ENCODE assay signal across 8 cellular contexts in genomic region chr1:25431495-25432363, GRCh38. TPM values are rescaled to one million over a fixed set of nuclear protein-coding genes. Genes with fewer than 3 reads are reported as not detected.
DNase-seq lines count a peak whose midpoint lies in the region; ATAC-seq and TF ChIP-seq lines count a peak whose summit lies in the region.

No MANE protein-coding gene starts in this region.

- peaks cover 60% of the 10 kb centered on the region for H3K79me2 ChIP-seq in SK-N-SH (ENCODE audit: insufficient read depth)

- peak overlapping the region; percentile 79 for H3K4me2 ChIP-seq in SK-N-SH

- peaks cover 41% of the 10 kb centered on the region for H4K20me1 ChIP-seq in SK-N-SH (ENCODE audit: insufficient read depth)

- TF ChIP-seq EP300 in SK-N-SH (IDR thresholded peaks at IDR 0.05; ENCODE audit: borderline replicate concordance in 1 of 2, low read depth in 1 of 2, low read length in 1 of 2), result no peak

- TF ChIP-seq RAD21 in SK-N-SH (IDR thresholded peaks at IDR 0.05; ENCODE audit: low read length), result no peak

- H3K27me3 ChIP-seq in SK-N-SH (ENCODE audit: insufficient read depth) (no peaks in the 10 kb centered on the region), psoas muscle (ENCODE audit: insufficient read depth in 3 of 3, low read length in 2 of 3) (no peaks in the 10 kb centered on the region)

- H3K4me3 ChIP-seq in SK-N-SH (ENCODE audit: low read depth in 2 of 2, low read length in 1 of 2) (peak overlapping the region; percentile 90 to 93), psoas muscle (peak overlapping the region; percentile 94)

- peaks cover 7% of the 10 kb centered on the region for H3K36me3 Mint-ChIP-seq in activated CD8-positive, alpha-beta T cell treated with anti-CD3 and anti-CD28 coated beads, Interleukin-2, amount 10 ng/mL, durations not matched to agents 7 days and 5 days (ENCODE audit: low read depth)

- no peaks in the 10 kb centered on the region for H3K9me3 Mint-ChIP-seq in activated CD8-positive, alpha-beta T cell treated with anti-CD3 and anti-CD28 coated beads, Interleukin-2, amount 10 ng/mL, durations not matched to agents 7 days and 5 days (ENCODE audit: insufficient read depth)

- no peak for DNase-seq in SK-N-SH
- no peak for DNase-seq in activated CD8-positive, alpha-beta T cell treated with anti-CD3 and anti-CD28 coated beads, Interleukin-2, amount 10 ng/mL, durations not matched to agents 7 days and 5 days
- DNase-seq in germinal center (ENCODE audit: low spot score), result peak; percentile 11
- DNase-seq in psoas muscle, result peak; percentile 42 to 65
- no peak for DNase-seq in OCI-M2 (lab: John Stamatoyannopoulos, UW; ENCODE audit: unreplicated experiment)

- intact Hi-C loops in psoas muscle (cut with DNase I), result loop anchor here (2.0 to 5.0 kb wide), 3 partner anchors 45 to 366 kb away; no protein-coding TSS in a partner anchor

- H3K27me3 Mint-ChIP-seq in activated CD8-positive, alpha-beta T cell treated with anti-CD3 and anti-CD28 coated beads, Interleukin-2, amount 10 ng/mL, durations not matched to agents 7 days and 5 days (ENCODE audit: low read depth), result no peaks in the 10 kb centered on the region

- CTCF ChIA-PET in SK-N-SH (lab: Yijun Ruan, JAX), result interaction anchor here (0.6 to 2.6 kb wide), 10 partner anchors 10 to 480 kb away, joined by 3 to 9 read pairs (median 4); no protein-coding TSS in a partner anchor
- CTCF ChIA-PET in activated CD8-positive, alpha-beta T cell treated with anti-CD3 and anti-CD28 coated beads, Interleukin-2, amount 10 ng/mL, durations not matched to agents 7 days and 5 days (lab: Charles Lee), result interaction anchor here (0.6 to 2.0 kb wide), 7 partner anchors 19 to 133 kb away, joined by 3 to 10 read pairs (median 3); no protein-coding TSS in a partner anchor

- H2AFZ ChIP-seq in SK-N-SH (ENCODE audit: low read depth), result no peak overlapping the region

- peak overlapping the region; percentile 80 for H3K4me3 Mint-ChIP-seq in activated CD8-positive, alpha-beta T cell treated with anti-CD3 and anti-CD28 coated beads, Interleukin-2, amount 10 ng/mL, durations not matched to agents 7 days and 5 days

- H3K4me1 Mint-ChIP-seq in activated CD8-positive, alpha-beta T cell treated with anti-CD3 and anti-CD28 coated beads, Interleukin-2, amount 10 ng/mL, durations not matched to agents 7 days and 5 days (ENCODE audit: low read depth), result peaks cover 56% of the 10 kb centered on the region

- ATAC-seq in SK-N-SH treated with all-trans-retinoic acid at 6 μM for 48 hours (no peak), psoas muscle (no peak), GM21576 (IDR thresholded peaks at IDR 0.05; ENCODE audit: unreplicated experiment) (no peak), GM21367 (IDR thresholded peaks at IDR 0.05; ENCODE audit: unreplicated experiment) (no peak)
- ATAC-seq in activated CD8-positive, alpha-beta T cell treated with anti-CD3 and anti-CD28 coated beads, Interleukin-2, amount 10 ng/mL, durations not matched to agents 7 days and 5 days, result no peak

- H3F3A ChIP-seq in SK-N-SH (replicated peaks; ENCODE audit: insufficient read depth), result peaks cover 6% of the 10 kb centered on the region

- peak overlapping the region; percentile 86 for H3K9ac ChIP-seq in SK-N-SH

- H3K9me3 ChIP-seq in SK-N-SH (no peaks in the 10 kb centered on the region), psoas muscle (no peaks in the 10 kb centered on the region)

- H3K9me2 ChIP-seq in SK-N-SH, result no peaks in the 10 kb centered on the region

- WGBS in SK-N-SH (ENCODE audit: low lambda C conversion rate), result 2% methylated on average over 7 of the region's 23 CpGs
- WGBS in psoas muscle, 3 donors, result 0 to 2% (median 1%) methylated on average over 13 to 23 of the region's 23 CpGs

- H3K36me3 ChIP-seq in SK-N-SH (replicated peaks in 1 of 2; ENCODE audit: control insufficient read depth in 1 of 2, insufficient read depth in 2 of 2, low read length in 1 of 2), result peaks cover 0 to 3% of the 10 kb centered on the region in 2 experiments
- peaks cover 0 to 5% of the 10 kb centered on the region in 2 donors for H3K36me3 ChIP-seq in psoas muscle (ENCODE audit: insufficient read depth in 1 of 2, low read depth in 1 of 2)

- peak overlapping the region; percentile 31 for H3K27ac Mint-ChIP-seq in activated CD8-positive, alpha-beta T cell treated with anti-CD3 and anti-CD28 coated beads, Interleukin-2, amount 10 ng/mL, durations not matched to agents 7 days and 5 days

- POLR2A ChIA-PET in SK-N-SH (lab: Yijun Ruan, JAX), result interaction anchor here (0.6 to 0.9 kb wide), 2 partner anchors 9 to 295 kb away, joined by 3 to 5 read pairs; no protein-coding TSS in a partner anchor
- POLR2A ChIA-PET in activated CD8-positive, alpha-beta T cell treated with anti-CD3 and anti-CD28 coated beads, Interleukin-2, amount 10 ng/mL, durations not matched to agents 7 days and 5 days (lab: Charles Lee), result interaction anchor here (0.6 to 1.2 kb wide), 6 partner anchors 7 to 1903 kb away, joined by 3 to 5 read pairs (median 4); partner anchors contain the start of gene MTFR1L

- no peak for TF ChIP-seq CTCF in SK-N-SH (IDR thresholded peaks at IDR 0.05)
- TF ChIP-seq CTCF in psoas muscle (IDR thresholded peaks at IDR 0.05), result no peak

- H3K27ac ChIP-seq in SK-N-SH (ENCODE audit: low read depth in 2 of 2, low read length in 1 of 2) (peak overlapping the region; percentile 37 to 81), psoas muscle (peak overlapping the region; percentile 95)

- H3K4me1 ChIP-seq in SK-N-SH (ENCODE audit: control insufficient read depth in 1 of 2, insufficient read depth in 2 of 2, low read depth in 1 of 2, low read length in 1 of 2) (peaks cover 22 to 35% of the 10 kb centered on the region in 2 experiments; a peak in 3 of 4 replicates), psoas muscle (peaks cover 46% of the 10 kb centered on the region)

TF ChIP-seq in SK-N-SH, 30 proteins besides CTCF, POLR2A, EP300 and RAD21 (continues in another document):
- no peak for TF ChIP-seq EZH2phosphoT487 (IDR thresholded peaks at IDR 0.05; ENCODE audit: borderline replicate concordance, low read depth)
- no peak for TF ChIP-seq TEAD4 (IDR thresholded peaks at IDR 0.05; ENCODE audit: borderline replicate concordance, insufficient read depth)
- TF ChIP-seq RXRA (IDR thresholded peaks at IDR 0.05; ENCODE audit: borderline replicate concordance, low read depth), result no peak
- TF ChIP-seq SIN3A (IDR thresholded peaks at IDR 0.05; ENCODE audit: borderline replicate concordance, low read depth, low read length), result 0 out of 2 replicates have a peak, but pooled peaks have one; percentile 32
- 0 out of 2 replicates have a peak, but pooled peaks have one; percentile 19 for TF ChIP-seq MAX (IDR thresholded peaks at IDR 0.05; ENCODE audit: low read depth)
- TF ChIP-seq NRF1 (IDR thresholded peaks at IDR 0.05; ENCODE audit: low read depth, low read length), result no peak
- TF ChIP-seq ELF1 (IDR thresholded peaks at IDR 0.05), result no peak
- no peak for TF ChIP-seq TCF12 (IDR thresholded peaks at IDR 0.05)
- TF ChIP-seq YY1 (IDR thresholded peaks at IDR 0.05; ENCODE audit: low read depth), result no peak

TF ChIP-seq in SK-N-SH treated with all-trans-retinoic acid at 6 μM for 48 hours, 23 proteins besides CTCF, POLR2A, EP300 and RAD21:
- TF ChIP-seq ZNF8 (CRISPR knock-in tag; IDR thresholded peaks at IDR 0.05) (no peak), ARNTL (CRISPR knock-in tag; IDR thresholded peaks at IDR 0.05; ENCODE audit: borderline replicate concordance, low read depth) (no peak), PPARA (CRISPR knock-in tag; IDR thresholded peaks at IDR 0.05; ENCODE audit: borderline replicate concordance) (no peak), ZFP30 (CRISPR knock-in tag; IDR thresholded peaks at IDR 0.05) (no peak), TCF4 (CRISPR knock-in tag; IDR thresholded peaks at IDR 0.05; ENCODE audit: borderline replicate concordance) (no peak), ZNF70 (CRISPR knock-in tag; IDR thresholded peaks at IDR 0.05) (no peak), RARB (CRISPR knock-in tag; IDR thresholded peaks at IDR 0.05) (no peak), ISL1 (CRISPR knock-in tag; IDR thresholded peaks at IDR 0.05) (no peak)
TF ChIP-seq in SK-N-SH treated with all-trans-retinoic acid at 6 μM for 48 hours: peak in this region for 0.

RNA-seq across cellular contexts. Expression of gene MACO1, which starts 1.0 kb away (rescaled TPM):
- polyA plus RNA-seq in SK-N-SH (2012; rRNA removed), result 6.9 and 7.4 TPM in 2 replicates
- 7.4 and 9.2 TPM in 2 replicates for polyA plus RNA-seq in SK-N-SH (2012; cell fraction: cytosol; rRNA removed)
- 8.1 and 12.5 TPM in 2 replicates for polyA plus RNA-seq in SK-N-SH (2012; cell fraction: nucleus; rRNA removed)
- 10 to 100 TPM; 16.4 to 17.2 TPM for total RNA-seq in activated CD8-positive, alpha-beta T cell treated with anti-CD3 and anti-CD28 coated beads, Interleukin-2, amount 10 ng/mL, durations not matched to agents 7 days and 5 days
- 10 to 100 TPM; 22.7 to 49.7 (median 30.8) TPM for total RNA-seq in psoas muscle
- polyA plus RNA-seq in psoas muscle, result 10 to 100 TPM in 2 of 3 donors, 1 to 10 TPM in 1; 8.8 to 40.5 (median 34.9) TPM

RNA-seq across cellular contexts. Expression of gene RHCE, which starts 11.1 kb away (rescaled TPM):
- polyA plus RNA-seq in SK-N-SH (2012; rRNA removed) (0.54 and 0.57 TPM in 2 replicates), psoas muscle (under 1 TPM in 2 of 3 donors, not detected in 1; 0.22 to 0.23 TPM)
- polyA plus RNA-seq in SK-N-SH (2012; cell fraction: cytosol; rRNA removed), result 0.77 and 0.90 TPM in 2 replicates
- polyA plus RNA-seq in SK-N-SH (2012; cell fraction: nucleus; rRNA removed), result 0.36 and 0.68 TPM in 2 replicates
- total RNA-seq in activated CD8-positive, alpha-beta T cell treated with anti-CD3 and anti-CD28 coated beads, Interleukin-2, amount 10 ng/mL, durations not matched to agents 7 days and 5 days, result under 1 TPM in 1 of 2 experiments, not detected in 1; 0.13 TPM
- 1 to 10 TPM in 3 of 4 donors, under 1 TPM in 1; 0.66 to 2.0 (median 1.1) TPM for total RNA-seq in psoas muscle

Comparison
In these comparisons a context has a peak if more than half of its experiments do, and no peak if none do; other contexts are left out.
1. DNase-seq: peak in germinal center (single experiment) and psoas muscle (2 of 2); none in SK-N-SH (single experiment), activated CD8-positive, alpha-beta T cell treated with anti-CD3 and anti-CD28 coated beads, Interleukin-2, amount 10 ng/mL, durations not matched to agents 7 days and 5 days (single experiment) and OCI-M2 (single experiment).